22 cellular contexts compared by ENCODE assay signal in genomic region chr9:8888592-8888991, GRCh38.
DNase-seq lines count a peak whose midpoint lies in the region; ATAC-seq, FAIRE-seq and TF ChIP-seq lines count a peak whose summit lies in the region.
"Had no signal": no experiment of that assay in that cellular context is flagged by ENCODE, and none has a peak within 500 bp of the region (broad histone marks: within the 10 kb centered on the region; RNA-seq: fewer than 3 reads in every experiment).

No MANE protein-coding gene starts in this region.

- TF ChIP-seq CTCF in mucosa of descending colon (IDR thresholded peaks at IDR 0.05): no peak

- peak; percentile 35 for ATAC-seq in mucosa of descending colon
- no peak for ATAC-seq in HG03520 (IDR thresholded peaks at IDR 0.05; ENCODE audit: unreplicated experiment)
- ATAC-seq: CD8-positive, alpha-beta T cell; GM12878 had no signal

- no peak overlapping the region for H3K27ac ChIP-seq in small intestine (ENCODE audit: low read depth in 1 of 2, low read length in 1 of 2)
- H3K27ac ChIP-seq: 22Rv1, BLaER1, C4-2B had no signal

- 15 to 64% (median 41%) methylated on average over 1 of the region's 1 CpG for WGBS in small intestine, 3 donors

- H3K9me3 ChIP-seq in mucosa of descending colon (no peaks in the 10 kb centered on the region), small intestine (ENCODE audit: control insufficient read depth, low read depth) (no peaks in the 10 kb centered on the region)
- H3K9me3 ChIP-seq: BLaER1, Caco-2, HAP-1 had no signal

- FAIRE-seq in small intestine (lab: Jason Lieb, UNC): no peak
- FAIRE-seq: A204.1, D721Med, GM12878, H54 had no signal

- DNase-seq in DMS79 treated with DMSO at 0.1 percent for 48 hours (lab: John Stamatoyannopoulos, UW): peak; percentile 12
- no peak for DNase-seq in DMS79 (lab: John Stamatoyannopoulos, UW)
- DNase-seq in mucosa of descending colon: no peak
- peak; percentile 74 for DNase-seq in small intestine
- no peak for DNase-seq in NCI-H524 treated with DMSO at 0.1 percent for 48 hours (lab: John Stamatoyannopoulos, UW)
- DNase-seq: Caco-2; CD4-positive, CD25-positive, alpha-beta regulatory T cell; CD8-positive, alpha-beta T cell; DMS 273 treated with DMSO at 0.1 percent for 48 hours; DND-41; GDM1; GOT3; HFFc6 had no signal

- intact Hi-C loops in mucosa of descending colon (cut with DNase I, micrococcal nuclease): no loop called here

- H3K4me1 ChIP-seq in mucosa of descending colon (ENCODE audit: low read depth): peaks cover 1% of the 10 kb centered on the region
- peaks cover 0 to 4% of the 10 kb centered on the region in 2 donors for H3K4me1 ChIP-seq in small intestine (ENCODE audit: control insufficient read depth in 2 of 2, insufficient read depth in 1 of 2, low read depth in 1 of 2, low read length in 1 of 2)
- H3K4me1 ChIP-seq: BLaER1, Caco-2, HAP-1 had no signal

- H3K4me3 ChIP-seq in mucosa of descending colon (no peak overlapping the region), small intestine (ENCODE audit: low read depth in 1 of 2, low read length in 2 of 2) (no peak overlapping the region)
- H3K4me3 ChIP-seq: BLaER1, GM12878, HAP-1 had no signal

- H3K27me3 ChIP-seq in small intestine (ENCODE audit: control insufficient read depth in 2 of 2, insufficient read depth in 2 of 2, low read length in 2 of 2): no peaks in the 10 kb centered on the region
- H3K27me3 ChIP-seq: BLaER1 had no signal

- H3K36me3 ChIP-seq in mucosa of descending colon (ENCODE audit: low read depth) (no peaks in the 10 kb centered on the region), small intestine (ENCODE audit: control insufficient read depth in 2 of 2, insufficient read depth in 2 of 2, low read length in 2 of 2) (no peaks in the 10 kb centered on the region)
- H3K36me3 ChIP-seq: BLaER1, HAP-1 had no signal

Comparison
In these comparisons a context has a peak if more than half of its experiments do, and no peak if none do; other contexts are left out.
1. DNase-seq: peak in DMS79 treated with DMSO at 0.1 percent for 48 hours (single experiment) and small intestine (single experiment); none in DMS79 (single experiment), mucosa of descending colon (0 of 3) and NCI-H524 treated with DMSO at 0.1 percent for 48 hours (single experiment).